Comparison of ENCODE assay signal across 8 cellular contexts in the genomic region with DNA sequence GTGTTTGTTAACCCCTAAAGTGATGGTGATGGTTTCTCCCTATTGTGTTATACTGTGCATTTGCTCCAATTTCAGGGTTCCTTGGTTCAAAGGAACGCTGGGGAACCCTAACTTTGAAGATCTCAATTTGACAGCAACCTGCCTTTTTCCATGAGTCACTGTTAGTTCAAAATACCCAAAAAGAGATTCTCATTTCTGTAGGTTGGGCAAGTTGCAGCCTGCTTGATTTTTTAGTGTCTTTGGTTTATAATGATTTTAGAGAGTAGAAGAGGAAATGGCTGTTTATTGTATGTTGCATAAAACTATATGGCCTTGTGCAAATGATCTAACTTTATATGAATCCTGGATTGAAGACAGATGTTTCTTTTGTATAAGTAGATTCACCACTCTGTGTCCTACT. TPM values are rescaled to one million over a fixed set of nuclear protein-coding genes. Genes with fewer than 3 reads are reported as not detected.
DNase-seq lines count a peak whose midpoint lies in the region; ATAC-seq and TF ChIP-seq lines count a peak whose summit lies in the region.

No MANE protein-coding gene starts in this region.

- no peak overlapping the region for H3K4me3 ChIP-seq in thyroid gland (replicated peaks in 1 of 3)

- no peaks in the 10 kb centered on the region for H3K36me3 ChIP-seq in thyroid gland

- H3K27me3 Mint-ChIP-seq in activated T-cell treated with anti-CD3 and anti-CD28 coated beads, Interleukin-2, amount 50 U/mL, for 4 hours (ENCODE audit: low read depth): no peaks in the 10 kb centered on the region
- H3K27me3 Mint-ChIP-seq in T-cell: no peaks in the 10 kb centered on the region

- 88 to 93% methylated on average over 1 of the region's 1 CpG for WGBS in thyroid gland, 2 donors

- peak overlapping the region; percentile 53 to 77 for H3K27ac Mint-ChIP-seq in T-cell

- peaks cover 19% of the 10 kb centered on the region for H3K4me1 Mint-ChIP-seq in activated T-cell treated with anti-CD3 and anti-CD28 coated beads, Interleukin-2, amount 50 U/mL, for 4 hours (ENCODE audit: low read depth)
- peaks cover 18 to 26% (median 22%) of the 10 kb centered on the region in 3 donors for H3K4me1 Mint-ChIP-seq in T-cell

- H3K4me3 Mint-ChIP-seq in activated T-cell treated with anti-CD3 and anti-CD28 coated beads, Interleukin-2, amount 50 U/mL, for 4 hours: no peak overlapping the region
- H3K4me3 Mint-ChIP-seq in T-cell: peak overlapping the region in 1 of 3 donors; percentile 57

- H3K27me3 ChIP-seq in foreskin keratinocyte (no peaks in the 10 kb centered on the region), thyroid gland (no peaks in the 10 kb centered on the region)

- CTCF ChIA-PET in T-cell (lab: Charles Lee): no interaction called here

- POLR2A ChIA-PET in T-cell (lab: Charles Lee): no interaction called here

- no peak for DNase-seq in activated T-cell treated with anti-CD3 and anti-CD28 coated beads, Interleukin-2, amount 50 U/mL, for 4 hours
- no peak for DNase-seq in activated T-cell treated with anti-CD3 and anti-CD28 coated beads for 4 hours
- no peak for DNase-seq in T-cell
- DNase-seq in foreskin keratinocyte: peak; percentile 54 to 80
- no peak for DNase-seq in thyroid gland
- no peak for DNase-seq in DMS153 (lab: John Stamatoyannopoulos, UW)

- no peak for TF ChIP-seq POLR2A in thyroid gland (IDR thresholded peaks at IDR 0.05)

- H3K9me3 ChIP-seq in thyroid gland: no peaks in the 10 kb centered on the region

- H3K4me1 ChIP-seq in foreskin keratinocyte (peaks cover 57% of the 10 kb centered on the region), thyroid gland (peaks cover 4 to 23% of the 10 kb centered on the region in 2 donors)

- no peaks in the 10 kb centered on the region for H3K36me3 Mint-ChIP-seq in activated T-cell treated with anti-CD3 and anti-CD28 coated beads, Interleukin-2, amount 50 U/mL, for 4 hours (ENCODE audit: insufficient read depth)
- H3K36me3 Mint-ChIP-seq in T-cell: no peaks in the 10 kb centered on the region

- intact Hi-C loops in thyroid gland (cut with DNase I): no loop called here

- TF ChIP-seq CTCF in foreskin keratinocyte (conservative IDR thresholded peaks at IDR 0.05): no peak
- no peak for TF ChIP-seq CTCF in thyroid gland (IDR thresholded peaks at IDR 0.05)

- peak; percentile 34 for ATAC-seq in activated T-cell treated with anti-CD3 and anti-CD28 coated beads, Interleukin-2, amount 50 U/mL, for 4 hours
- ATAC-seq in T-cell (replicated peaks in 1 of 4) (no peak), foreskin keratinocyte (peak; percentile 11), HG03045 (IDR thresholded peaks at IDR 0.05; ENCODE audit: unreplicated experiment) (no peak), HG03457 (IDR thresholded peaks at IDR 0.05; ENCODE audit: unreplicated experiment) (no peak)

- H3K27ac ChIP-seq in foreskin keratinocyte (peak overlapping the region; percentile 45), thyroid gland (peak overlapping the region in 2 of 3 donors; percentile 9 to 13)

- no peaks in the 10 kb centered on the region for H3K9me3 Mint-ChIP-seq in activated T-cell treated with anti-CD3 and anti-CD28 coated beads, Interleukin-2, amount 50 U/mL, for 4 hours
- H3K9me3 Mint-ChIP-seq in T-cell: no peaks in the 10 kb centered on the region

RNA-seq across cellular contexts. Expression of a gene that starts 23.1 kb away (rescaled TPM):
- under 1 TPM; 0.30 to 0.95 (median 0.61) TPM for total RNA-seq in activated T-cell treated with anti-CD3 and anti-CD28 coated beads, Interleukin-2, amount 50 U/mL, for 4 hours
- total RNA-seq in T-cell (1 to 10 TPM in 2 of 5 donors, under 1 TPM in 3; 0.20 to 1.7 (median 0.96) TPM), foreskin keratinocyte (10.4 and 12.8 TPM in 2 replicates), thyroid gland (10 to 100 TPM; 20.3 to 40.8 (median 32.5) TPM)
- polyA plus RNA-seq in foreskin keratinocyte: 1.3 and 1.8 TPM in 2 replicates

Comparison
In these comparisons a context has a peak if more than half of its experiments do, and no peak if none do; other contexts are left out.
1. ATAC-seq: peak in activated T-cell treated with anti-CD3 and anti-CD28 coated beads, Interleukin-2, amount 50 U/mL, for 4 hours (2 of 2) and foreskin keratinocyte (single experiment); none in T-cell (0 of 4), HG03045 (single experiment) and HG03457 (single experiment).
2. DNase-seq: peak in foreskin keratinocyte (2 of 2); none in activated T-cell treated with anti-CD3 and anti-CD28 coated beads, Interleukin-2, amount 50 U/mL, for 4 hours (single experiment), activated T-cell treated with anti-CD3 and anti-CD28 coated beads for 4 hours (single experiment), T-cell (0 of 34), thyroid gland (0 of 2) and DMS153 (single experiment).